In the genomic region with DNA sequence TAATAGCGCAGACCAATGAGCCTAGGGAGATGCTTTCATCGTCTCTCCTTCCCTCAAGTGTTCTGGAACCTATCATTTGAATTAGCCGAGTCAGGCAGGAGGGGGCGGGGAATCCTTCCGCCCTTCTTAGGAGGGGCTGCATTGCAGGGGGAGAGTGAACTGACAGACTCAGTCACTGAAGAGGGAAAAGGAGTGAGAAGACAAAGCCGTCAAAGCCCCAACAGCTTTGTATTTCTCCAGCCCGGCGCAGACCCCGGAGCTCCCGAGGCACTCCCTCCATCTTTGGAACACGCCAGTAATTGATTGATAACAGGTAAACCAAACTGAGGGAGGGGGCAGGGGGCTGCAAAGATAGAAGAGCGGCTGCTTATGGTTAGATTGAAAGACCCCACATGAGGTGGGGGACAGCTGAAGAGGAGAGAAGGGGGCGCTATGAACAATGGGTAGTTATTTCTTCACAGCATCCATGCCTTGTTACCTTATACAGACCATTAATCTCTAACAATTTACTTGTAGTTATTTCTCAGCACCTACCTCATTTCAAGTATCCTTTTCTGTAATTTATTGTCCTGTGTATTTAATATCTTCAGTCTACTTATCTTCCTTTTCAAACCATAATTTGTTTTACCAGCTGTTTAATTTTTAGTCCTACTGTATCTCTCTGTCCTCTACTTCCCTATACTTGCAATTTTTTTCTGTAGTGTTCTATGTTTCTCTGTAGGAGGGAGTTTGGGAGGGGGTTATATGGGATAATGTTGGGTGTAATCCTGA, we compare ENCODE assay signal across 8 cellular contexts. TPM values are rescaled to one million over a fixed set of nuclear protein-coding genes. Genes with fewer than 3 reads are reported as not detected.
DNase-seq lines count a peak whose midpoint lies in the region; ATAC-seq and TF ChIP-seq lines count a peak whose summit lies in the region.

TSS of gene MLLT11 (plus strand) at position 157 of the 771 bp plus-strand sequence. CDS start 6,828 bp downstream, outside the sequence.

- TF ChIP-seq POLR2A in testis (IDR thresholded peaks at IDR 0.05) = no peak

- intact Hi-C loops in lower lobe of right lung (cut with DNase I) = no loop called here
- intact Hi-C loops in testis (cut with DNase I; ENCODE audit: low total_unique reads) = no loop called here

- H3K27ac ChIP-seq in VCaP (peak within 1 kb of the TSS; percentile 99), lower lobe of right lung (peak within 1 kb of the TSS; percentile 94), testis (peak within 1 kb of the TSS; percentile 92 to 94)

- in situ Hi-C loops in G401 (cut with HindIII; ENCODE audit: low sequenced_read_pairs) (no loop called here), endometrial microvascular endothelial cells (cut with HindIII; ENCODE audit: inconsistent ontology term, low pct_unique_long_range_greater_than_20kb, low sequenced_read_pairs) (no loop called here)

- H3K36me3 ChIP-seq in lower lobe of right lung (peaks cover 18% of the 10 kb centered on the region), testis (ENCODE audit: low read depth, missing control alignments) (no peaks in the 10 kb centered on the region)

- H3K4me3 ChIP-seq in lower lobe of right lung (peak within 1 kb of the TSS; percentile 94), testis (peak within 1 kb of the TSS; percentile 83 to 98)

- H3K27me3 ChIP-seq in lower lobe of right lung (ENCODE audit: low read depth) (no peaks in the 10 kb centered on the region), testis (no peaks in the 10 kb centered on the region)

- peak; percentile 92 for DNase-seq in G401 (ENCODE audit: low spot score)
- DNase-seq in NCI-H1417 treated with DMSO at 0.1 percent for 48 hours (lab: John Stamatoyannopoulos, UW) = peak; percentile 22
- no peak for DNase-seq in lower lobe of right lung
- peak; percentile 61 for DNase-seq in testis

- WGBS in testis, 2 donors = 0 to 2% methylated on average over 13 of the region's 13 CpGs

- ATAC-seq in lower lobe of right lung (peak in 1 of 2 donors; percentile 10), HG02763 (IDR thresholded peaks at IDR 0.05; ENCODE audit: unreplicated experiment) (no peak), HG03442 (IDR thresholded peaks at IDR 0.05; ENCODE audit: unreplicated experiment) (no peak)

- H3K9me3 ChIP-seq in lower lobe of right lung (no peaks in the 10 kb centered on the region), testis (no peaks in the 10 kb centered on the region)

- TF ChIP-seq CTCF in VCaP (conservative IDR thresholded peaks at IDR 0.05) (no peak), lower lobe of right lung (IDR thresholded peaks at IDR 0.05) (no peak), testis (IDR thresholded peaks at IDR 0.05) (no peak)

- H3K4me1 ChIP-seq in lower lobe of right lung (peaks cover 45% of the 10 kb centered on the region), testis (peaks cover 30% of the 10 kb centered on the region)

RNA-seq across cellular contexts. Expression of gene MLLT11, which starts in this region (rescaled TPM):
- 8.1 and 11.0 TPM in 2 replicates for total RNA-seq in G401 (2014; rRNA removed; shearing (Covaris generic))
- 14.2 TPM for total RNA-seq in endometrial microvascular endothelial cells (ENCODE audit: inconsistent ontology term)
- 0.56 TPM for total RNA-seq in lower lobe of right lung
- total RNA-seq in testis = 1 to 10 TPM; 1.6 to 2.3 TPM
- polyA plus RNA-seq in testis (ENCODE audit: insufficient read depth, low read depth, low replicate concordance) = 3.2 TPM
